In genomic region chr5:170069512-170069911, GRCh38 we compare ENCODE assay signal across 1 cellular context.
TF ChIP-seq lines count a peak whose summit lies in the region.

No MANE protein-coding gene starts in this region.

TF ChIP-seq in HEK293, 187 proteins besides CTCF, POLR2A, EP300 and RAD21 (continued from another document):
- TF ChIP-seq ZNF146 (tag by site-specific recombination; IDR thresholded peaks at IDR 0.05) (no peak), ZFP3 (tag by site-specific recombination; IDR thresholded peaks at IDR 0.05; ENCODE audit: low read depth) (no peak), GLI4 (tag by site-specific recombination; IDR thresholded peaks at IDR 0.05) (no peak), ZNF423 (tag by site-specific recombination; IDR thresholded peaks at IDR 0.05) (no peak), ZBTB8A (tag by site-specific recombination; IDR thresholded peaks at IDR 0.05) (no peak), ZFHX2 (tag by site-specific recombination; conservative IDR thresholded peaks at IDR 0.05) (peak; percentile 97), GFI1B (tag by site-specific recombination; IDR thresholded peaks at IDR 0.05) (no peak)
- TF ChIP-seq, protein P1, sequence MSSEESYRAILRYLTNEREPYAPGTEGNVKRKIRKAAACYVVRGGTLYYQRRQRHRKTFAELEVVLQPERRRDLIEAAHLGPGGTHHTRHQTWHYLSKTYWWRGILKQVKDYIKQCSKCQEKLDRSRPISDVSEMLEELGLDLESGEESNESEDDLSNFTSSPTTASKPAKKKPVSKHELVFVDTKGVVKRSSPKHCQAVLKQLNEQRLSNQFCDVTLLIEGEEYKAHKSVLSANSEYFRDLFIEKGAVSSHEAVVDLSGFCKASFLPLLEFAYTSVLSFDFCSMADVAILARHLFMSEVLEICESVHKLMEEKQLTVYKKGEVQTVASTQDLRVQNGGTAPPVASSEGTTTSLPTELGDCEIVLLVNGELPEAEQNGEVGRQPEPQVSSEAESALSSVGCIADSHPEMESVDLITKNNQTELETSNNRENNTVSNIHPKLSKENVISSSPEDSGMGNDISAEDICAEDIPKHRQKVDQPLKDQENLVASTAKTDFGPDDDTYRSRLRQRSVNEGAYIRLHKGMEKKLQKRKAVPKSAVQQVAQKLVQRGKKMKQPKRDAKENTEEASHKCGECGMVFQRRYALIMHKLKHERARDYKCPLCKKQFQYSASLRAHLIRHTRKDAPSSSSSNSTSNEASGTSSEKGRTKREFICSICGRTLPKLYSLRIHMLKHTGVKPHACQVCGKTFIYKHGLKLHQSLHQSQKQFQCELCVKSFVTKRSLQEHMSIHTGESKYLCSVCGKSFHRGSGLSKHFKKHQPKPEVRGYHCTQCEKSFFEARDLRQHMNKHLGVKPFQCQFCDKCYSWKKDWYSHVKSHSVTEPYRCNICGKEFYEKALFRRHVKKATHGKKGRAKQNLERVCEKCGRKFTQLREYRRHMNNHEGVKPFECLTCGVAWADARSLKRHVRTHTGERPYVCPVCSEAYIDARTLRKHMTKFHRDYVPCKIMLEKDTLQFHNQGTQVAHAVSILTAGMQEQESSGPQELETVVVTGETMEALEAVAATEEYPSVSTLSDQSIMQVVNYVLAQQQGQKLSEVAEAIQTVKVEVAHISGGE (tag by site-specific recombination; conservative IDR thresholded peaks at IDR 0.05; ENCODE audit: low read depth), result no peak
- TF ChIP-seq, protein P2, sequence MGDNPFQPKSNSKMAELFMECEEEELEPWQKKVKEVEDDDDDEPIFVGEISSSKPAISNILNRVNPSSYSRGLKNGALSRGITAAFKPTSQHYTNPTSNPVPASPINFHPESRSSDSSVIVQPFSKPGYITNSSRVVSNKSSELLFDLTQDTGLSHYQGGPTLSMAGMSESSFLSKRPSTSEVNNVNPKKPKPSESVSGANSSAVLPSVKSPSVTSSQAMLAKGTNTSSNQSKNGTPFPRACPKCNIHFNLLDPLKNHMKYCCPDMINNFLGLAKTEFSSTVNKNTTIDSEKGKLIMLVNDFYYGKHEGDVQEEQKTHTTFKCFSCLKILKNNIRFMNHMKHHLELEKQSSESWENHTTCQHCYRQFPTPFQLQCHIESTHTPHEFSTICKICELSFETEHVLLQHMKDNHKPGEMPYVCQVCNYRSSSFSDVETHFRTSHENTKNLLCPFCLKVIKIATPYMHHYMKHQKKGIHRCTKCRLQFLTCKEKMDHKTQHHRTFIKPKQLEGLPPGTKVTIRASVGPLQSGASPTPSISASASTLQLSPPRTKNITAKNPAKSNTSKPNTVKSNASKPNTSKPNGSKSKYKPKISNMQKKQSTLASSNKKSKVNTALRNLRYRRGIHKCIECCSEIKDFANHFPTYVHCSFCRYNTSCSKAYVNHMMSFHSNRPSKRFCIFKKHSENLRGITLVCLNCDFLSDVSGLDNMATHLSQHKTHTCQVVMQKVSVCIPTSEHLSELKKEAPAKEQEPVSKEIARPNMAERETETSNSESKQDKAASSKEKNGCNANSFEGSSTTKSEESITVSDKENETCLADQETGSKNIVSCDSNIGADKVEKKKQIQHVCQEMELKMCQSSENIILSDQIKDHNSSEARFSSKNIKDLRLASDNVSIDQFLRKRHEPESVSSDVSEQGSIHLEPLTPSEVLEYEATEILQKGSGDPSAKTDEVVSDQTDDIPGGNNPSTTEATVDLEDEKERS (tag by site-specific recombination; IDR thresholded peaks at IDR 0.05), result no peak
- TF ChIP-seq, protein P3, sequence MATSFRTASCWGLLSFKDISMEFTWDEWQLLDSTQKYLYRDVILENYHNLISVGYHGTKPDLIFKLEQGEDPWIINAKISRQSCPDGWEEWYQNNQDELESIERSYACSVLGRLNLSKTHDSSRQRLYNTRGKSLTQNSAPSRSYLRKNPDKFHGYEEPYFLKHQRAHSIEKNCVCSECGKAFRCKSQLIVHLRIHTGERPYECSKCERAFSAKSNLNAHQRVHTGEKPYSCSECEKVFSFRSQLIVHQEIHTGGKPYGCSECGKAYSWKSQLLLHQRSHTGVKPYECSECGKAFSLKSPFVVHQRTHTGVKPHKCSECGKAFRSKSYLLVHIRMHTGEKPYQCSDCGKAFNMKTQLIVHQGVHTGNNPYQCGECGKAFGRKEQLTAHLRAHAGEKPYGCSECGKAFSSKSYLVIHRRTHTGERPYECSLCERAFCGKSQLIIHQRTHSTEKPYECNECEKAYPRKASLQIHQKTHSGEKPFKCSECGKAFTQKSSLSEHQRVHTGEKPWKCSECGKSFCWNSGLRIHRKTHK (tag by site-specific recombination; IDR thresholded peaks at IDR 0.05), result no peak
- TF ChIP-seq, protein P4, sequence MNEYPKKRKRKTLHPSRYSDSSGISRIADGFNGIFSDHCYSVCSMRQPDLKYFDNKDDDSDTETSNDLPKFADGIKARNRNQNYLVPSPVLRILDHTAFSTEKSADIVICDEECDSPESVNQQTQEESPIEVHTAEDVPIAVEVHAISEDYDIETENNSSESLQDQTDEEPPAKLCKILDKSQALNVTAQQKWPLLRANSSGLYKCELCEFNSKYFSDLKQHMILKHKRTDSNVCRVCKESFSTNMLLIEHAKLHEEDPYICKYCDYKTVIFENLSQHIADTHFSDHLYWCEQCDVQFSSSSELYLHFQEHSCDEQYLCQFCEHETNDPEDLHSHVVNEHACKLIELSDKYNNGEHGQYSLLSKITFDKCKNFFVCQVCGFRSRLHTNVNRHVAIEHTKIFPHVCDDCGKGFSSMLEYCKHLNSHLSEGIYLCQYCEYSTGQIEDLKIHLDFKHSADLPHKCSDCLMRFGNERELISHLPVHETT (tag by site-specific recombination; IDR thresholded peaks at IDR 0.05), result no peak
